Comparison of ENCODE assay signal across 1 cellular context in the genomic region with DNA sequence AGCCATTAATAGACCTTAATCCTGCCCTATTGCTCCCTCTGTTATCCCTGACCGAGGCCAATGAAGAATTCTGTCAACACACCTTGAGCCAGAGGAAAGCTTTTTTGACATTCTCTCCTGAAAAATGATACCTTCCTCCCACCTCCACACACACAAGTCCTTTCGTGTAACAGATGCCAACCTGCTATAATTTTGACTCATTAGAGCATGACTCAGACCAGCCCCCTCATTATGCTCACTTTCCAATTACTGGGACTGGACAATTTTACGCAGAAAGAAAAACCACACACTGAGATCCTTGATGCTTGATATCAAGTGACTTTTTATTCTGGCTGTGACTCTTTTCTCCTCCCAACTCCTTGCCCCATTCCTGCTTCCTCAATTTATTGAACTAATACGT.
TF ChIP-seq lines count a peak whose summit lies in the region.

No MANE protein-coding gene starts in this region.

TF ChIP-seq in H1, 55 proteins besides CTCF, POLR2A, EP300 and RAD21:
- TF ChIP-seq BRCA1 (IDR thresholded peaks at IDR 0.05; ENCODE audit: low read depth, low read length), result no peak
- no peak for TF ChIP-seq SAP30 (IDR thresholded peaks at IDR 0.05; ENCODE audit: insufficient read depth, insufficient replicate concordance, low read length)
- TF ChIP-seq CREB1 (IDR thresholded peaks at IDR 0.05), result no peak
- TF ChIP-seq YY1 (IDR thresholded peaks at IDR 0.05; ENCODE audit: low read depth, low read length), result no peak
- no peak for TF ChIP-seq TAF7 (optimal IDR thresholded peaks at IDR 0.05; ENCODE audit: borderline replicate concordance, low read depth, low read length)
- no peak for TF ChIP-seq SIN3A (conservative IDR thresholded peaks at IDR 0.05 in 1 of 2, IDR thresholded peaks at IDR 0.05 in 1 of 2; ENCODE audit: low read depth in 1 of 2, low read length in 2 of 2)
- no peak for TF ChIP-seq EGR1 (IDR thresholded peaks at IDR 0.05; ENCODE audit: borderline replicate concordance, low read depth, low read length)
- no peak for TF ChIP-seq KDM5A (IDR thresholded peaks at IDR 0.05; ENCODE audit: low read length)
- TF ChIP-seq NRF1 (IDR thresholded peaks at IDR 0.05; ENCODE audit: low read depth, low read length), result no peak
- TF ChIP-seq, protein P1, sequence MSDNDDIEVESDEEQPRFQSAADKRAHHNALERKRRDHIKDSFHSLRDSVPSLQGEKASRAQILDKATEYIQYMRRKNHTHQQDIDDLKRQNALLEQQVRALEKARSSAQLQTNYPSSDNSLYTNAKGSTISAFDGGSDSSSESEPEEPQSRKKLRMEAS (IDR thresholded peaks at IDR 0.05), result no peak
- TF ChIP-seq ATF2 (IDR thresholded peaks at IDR 0.05; ENCODE audit: low read length), result no peak
- TF ChIP-seq CEBPB (IDR thresholded peaks at IDR 0.05; ENCODE audit: low read depth, low read length), result no peak
- TF ChIP-seq POLR2AphosphoS5 (IDR thresholded peaks at IDR 0.05; ENCODE audit: low read depth, low read length), result no peak
- TF ChIP-seq CHD1 (IDR thresholded peaks at IDR 0.05; ENCODE audit: low read depth, low read length), result no peak
- no peak for TF ChIP-seq SP4 (IDR thresholded peaks at IDR 0.05; ENCODE audit: low read length)
- TF ChIP-seq RXRA (IDR thresholded peaks at IDR 0.05; ENCODE audit: insufficient read depth, low read depth, low read length), result no peak
- TF ChIP-seq ASH2L (IDR thresholded peaks at IDR 0.05; ENCODE audit: low read length), result no peak
- no peak for TF ChIP-seq TCF12 (IDR thresholded peaks at IDR 0.05; ENCODE audit: low read depth, low read length)
